ENCODE assay signal across 7 cellular contexts in genomic region chr12:38138225-38139221, GRCh38.
A peak's percentile ranks its signal among the peaks of the same experiment; 100 is the strongest.
DNase-seq lines count a peak whose midpoint lies in the region; ATAC-seq and TF ChIP-seq lines count a peak whose summit lies in the region.

No MANE protein-coding gene starts in this region.

- ATAC-seq in HG02610 (IDR thresholded peaks at IDR 0.05; ENCODE audit: unreplicated experiment), result peak; percentile 68

- peak; percentile 74 for DNase-seq in GM12865 (ENCODE audit: low read depth)
- peak; percentile 40 to 69 for DNase-seq in NCI-H1930 (lab: John Stamatoyannopoulos, UW)
- DNase-seq in activated CD4-positive, CD25-positive, alpha-beta regulatory T cell (lab: John Stamatoyannopoulos, UW), result peak in 3 of 4 experiments; percentile 17 to 43 (median 41)
- peak; percentile 80 for DNase-seq in choroid plexus epithelial cell (ENCODE audit: low read depth)
- DNase-seq in left kidney (ENCODE audit: low read depth, low spot score), result peak; percentile 67
- DNase-seq in stimulated activated CD4-positive, alpha-beta T cell treated with anti-CD3 and anti-CD28 coated beads, Interleukin-1b, Interleukin-23, amount 100 ng/mL, for 48 hours, result peak; percentile 37

- H3K4me3 ChIP-seq in GM12865 (ENCODE audit: low read depth, low read length), result peak overlapping the region; percentile 42
- H3K4me3 ChIP-seq in choroid plexus epithelial cell (ENCODE audit: low read depth, low read length), result peak overlapping the region; percentile 29

- TF ChIP-seq CTCF in GM12865 (IDR thresholded peaks at IDR 0.05; ENCODE audit: insufficient read depth, low read depth, low read length, missing control alignments), result peak; percentile 82
- peak; percentile 83 for TF ChIP-seq CTCF in choroid plexus epithelial cell (conservative IDR thresholded peaks at IDR 0.05; ENCODE audit: low read depth, low read length)

Comparison
In these comparisons a context has a peak if more than half of its experiments do, and no peak if none do; other contexts are left out.
1. Peak in every context shown above with its lines: DNase-seq, ATAC-seq and H3K4me3 ChIP-seq.